8 cellular contexts compared by ENCODE assay signal in the genomic region with DNA sequence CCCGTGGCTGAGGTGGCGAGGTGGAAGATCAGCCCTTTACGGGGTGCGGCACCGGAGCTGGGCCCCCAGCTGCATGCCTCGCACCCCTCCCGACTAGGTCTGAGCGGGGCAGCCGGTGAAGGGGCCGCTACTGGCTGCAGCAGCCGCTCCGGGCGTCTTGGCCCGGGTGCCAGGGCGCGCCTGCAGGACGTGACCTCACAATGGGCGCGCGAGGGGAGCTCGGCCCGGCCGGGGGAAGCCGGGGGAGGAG. TPM values are rescaled to one million over a fixed set of nuclear protein-coding genes. Genes with fewer than 3 reads are reported as not detected.
DNase-seq lines count a peak whose midpoint lies in the region; ATAC-seq and TF ChIP-seq lines count a peak whose summit lies in the region.

No MANE protein-coding gene starts in this region.

- no peak for ATAC-seq in HG02759 (IDR thresholded peaks at IDR 0.05; ENCODE audit: unreplicated experiment)

- POLR2A ChIA-PET in activated CD4-positive, alpha-beta T cell treated with anti-CD3 and anti-CD28 coated beads, Interleukin-2, amount 10 ng/mL, durations not matched to agents 7 days and 5 days (lab: Charles Lee) = interaction anchor here (0.7 to 1.0 kb wide), 3 partner anchors 40 to 322 kb away, joined by 3 to 4 read pairs (median 3); partner anchors contain the start of gene CKB

- H3K27me3 Mint-ChIP-seq in activated CD4-positive, alpha-beta T cell treated with anti-CD3 and anti-CD28 coated beads, Interleukin-2, amount 10 ng/mL, durations not matched to agents 7 days and 5 days = no peaks in the 10 kb centered on the region

- H3K36me3 Mint-ChIP-seq in activated CD4-positive, alpha-beta T cell treated with anti-CD3 and anti-CD28 coated beads, Interleukin-2, amount 10 ng/mL, durations not matched to agents 7 days and 5 days (ENCODE audit: low read depth) = peaks cover 28% of the 10 kb centered on the region

- peaks cover 67% of the 10 kb centered on the region for H3K4me1 Mint-ChIP-seq in activated CD4-positive, alpha-beta T cell treated with anti-CD3 and anti-CD28 coated beads, Interleukin-2, amount 10 ng/mL, durations not matched to agents 7 days and 5 days

- H3K27me3 ChIP-seq in breast epithelium = no peaks in the 10 kb centered on the region

- no peaks in the 10 kb centered on the region for H3K9me3 Mint-ChIP-seq in activated CD4-positive, alpha-beta T cell treated with anti-CD3 and anti-CD28 coated beads, Interleukin-2, amount 10 ng/mL, durations not matched to agents 7 days and 5 days

- peak overlapping the region; percentile 90 for H3K27ac Mint-ChIP-seq in activated CD4-positive, alpha-beta T cell treated with anti-CD3 and anti-CD28 coated beads, Interleukin-2, amount 10 ng/mL, durations not matched to agents 7 days and 5 days

- no peak for TF ChIP-seq EP300 in Ishikawa (IDR thresholded peaks at IDR 0.05; ENCODE audit: borderline replicate concordance)

- WGBS in mesodermal cell (ENCODE audit: insufficient coverage in 2 of 2), 2 experiments = 0% methylated on average over 22 of the region's 24 CpGs

- TF ChIP-seq CTCF in breast epithelium (IDR thresholded peaks at IDR 0.05) = no peak

- H3K36me3 ChIP-seq in breast epithelium = no peaks in the 10 kb centered on the region
- peaks cover 42% of the 10 kb centered on the region for H3K36me3 ChIP-seq in mesodermal cell (ENCODE audit: control insufficient read depth, insufficient read depth, low read length)

- intact Hi-C loops in breast epithelium (cut with DNase I; ENCODE audit: low total_unique reads) = no loop called here

- H3K4me1 ChIP-seq in breast epithelium (peaks cover 4 to 13% of the 10 kb centered on the region in 2 donors), mesodermal cell (ENCODE audit: control insufficient read depth, insufficient read depth, low read length, poor library complexity, severe bottlenecking) (peaks cover 15% of the 10 kb centered on the region)

- CTCF ChIA-PET in activated CD4-positive, alpha-beta T cell treated with anti-CD3 and anti-CD28 coated beads, Interleukin-2, amount 10 ng/mL, durations not matched to agents 7 days and 5 days (lab: Charles Lee) = interaction anchor here (0.6 to 1.7 kb wide), 7 partner anchors 9 to 457 kb away, joined by 3 to 7 read pairs (median 4); no protein-coding TSS in a partner anchor

- TF ChIP-seq POLR2A in breast epithelium (IDR thresholded peaks at IDR 0.05) = no peak

- H3K4me3 Mint-ChIP-seq in activated CD4-positive, alpha-beta T cell treated with anti-CD3 and anti-CD28 coated beads, Interleukin-2, amount 10 ng/mL, durations not matched to agents 7 days and 5 days = peak overlapping the region; percentile 92

- TF ChIP-seq RAD21 in Ishikawa (IDR thresholded peaks at IDR 0.05; ENCODE audit: low read depth) = no peak

- DNase-seq in activated CD4-positive, alpha-beta T cell treated with anti-CD3 and anti-CD28 coated beads, Interleukin-2, amount 10 ng/mL, durations not matched to agents 7 days and 5 days = no peak
- no peak for DNase-seq in activated CD4-positive, alpha-beta T cell treated with anti-CD3 and anti-CD28 coated beads for 4 hours
- DNase-seq in breast epithelium (ENCODE audit: low spot score in 2 of 2) = no peak
- DNase-seq in foreskin melanocyte = no peak
- no peak for DNase-seq in islet precursor cell

- H3K4me3 ChIP-seq in breast epithelium = peak overlapping the region; percentile 95 to 99 (median 97)
- peak overlapping the region; percentile 99 for H3K4me3 ChIP-seq in mesodermal cell (ENCODE audit: extremely low read depth, insufficient read depth, low read length, poor library complexity, severe bottlenecking)

- H3K27ac ChIP-seq in breast epithelium (peak overlapping the region; percentile 97 to 99), mesodermal cell (ENCODE audit: low read depth, low read length, severe bottlenecking) (peak overlapping the region; percentile 97)

- H3K9me3 ChIP-seq in breast epithelium (no peaks in the 10 kb centered on the region), mesodermal cell (ENCODE audit: control insufficient read depth, low read length) (no peaks in the 10 kb centered on the region)

TF ChIP-seq in Ishikawa, 13 proteins besides CTCF, POLR2A, EP300 and RAD21:
- TF ChIP-seq MAX (IDR thresholded peaks at IDR 0.05) = no peak
- no peak for TF ChIP-seq ZBTB7A (IDR thresholded peaks at IDR 0.05; ENCODE audit: low read depth)
- 0 out of 2 replicates have a peak, but pooled peaks have one; percentile 27 for TF ChIP-seq NFIC (IDR thresholded peaks at IDR 0.05)

RNA-seq across cellular contexts. Expression of gene BAG5, which starts 0.4 kb away (rescaled TPM):
- 10 to 100 TPM; 29.8 to 30.5 TPM for total RNA-seq in activated CD4-positive, alpha-beta T cell treated with anti-CD3 and anti-CD28 coated beads, Interleukin-2, amount 10 ng/mL, durations not matched to agents 7 days and 5 days
- total RNA-seq in breast epithelium = 10 to 100 TPM; 29.5 to 45.4 (median 38.5) TPM
- 15.7 TPM for polyA plus RNA-seq in mesodermal cell (2013, experiment 1 of 2)
- 15.4 TPM for polyA plus RNA-seq in mesodermal cell (2013, experiment 2 of 2)

RNA-seq across cellular contexts. Expression of gene COA8, which starts 0.7 kb away (rescaled TPM):
- total RNA-seq in activated CD4-positive, alpha-beta T cell treated with anti-CD3 and anti-CD28 coated beads, Interleukin-2, amount 10 ng/mL, durations not matched to agents 7 days and 5 days = 10 to 100 TPM; 24.7 to 24.9 TPM
- total RNA-seq in breast epithelium = 10 to 100 TPM; 26.5 to 41.9 (median 27.2) TPM
- polyA plus RNA-seq in mesodermal cell (2013, experiment 1 of 2) = 50.2 TPM
- 49.6 TPM for polyA plus RNA-seq in mesodermal cell (2013, experiment 2 of 2)

RNA-seq across cellular contexts. Expression of gene TRMT61A, which starts 33.1 kb away (rescaled TPM):
- 1 to 10 TPM; 7.0 to 8.8 TPM for total RNA-seq in activated CD4-positive, alpha-beta T cell treated with anti-CD3 and anti-CD28 coated beads, Interleukin-2, amount 10 ng/mL, durations not matched to agents 7 days and 5 days
- 10 to 100 TPM; 10.7 to 17.7 (median 11.3) TPM for total RNA-seq in breast epithelium
- 2.3 TPM for polyA plus RNA-seq in mesodermal cell (2013, experiment 1 of 2)
- polyA plus RNA-seq in mesodermal cell (2013, experiment 2 of 2) = 1.8 TPM

RNA-seq across cellular contexts. Expression of gene CKB, which starts 39.4 kb away (rescaled TPM):
- total RNA-seq in activated CD4-positive, alpha-beta T cell treated with anti-CD3 and anti-CD28 coated beads, Interleukin-2, amount 10 ng/mL, durations not matched to agents 7 days and 5 days = under 1 TPM; 0.52 to 0.67 TPM
- total RNA-seq in breast epithelium = 100 to 1,000 TPM in 1 of 3 donors, 10 to 100 TPM in 2; 61.6 to 305 (median 83.2) TPM
- 142 TPM for polyA plus RNA-seq in mesodermal cell (2013, experiment 1 of 2)
- 134 TPM for polyA plus RNA-seq in mesodermal cell (2013, experiment 2 of 2)
